Comparison of ENCODE assay signal across 10 cellular contexts in genomic region chr6:25136879-25137278, GRCh38.
DNase-seq lines count a peak whose midpoint lies in the region; ATAC-seq and TF ChIP-seq lines count a peak whose summit lies in the region.
"Had no signal": no experiment of that assay in that cellular context is flagged by ENCODE, and none has a peak within 500 bp of the region (broad histone marks: within the 10 kb centered on the region; RNA-seq: fewer than 3 reads in every experiment).

No MANE protein-coding gene starts in this region.

- intact Hi-C loops in dorsolateral prefrontal cortex (cut with DNase I), result no loop called here
- intact Hi-C loops in natural killer cell (cut with micrococcal nuclease), result loop anchor here (5.0 kb wide), 1 partner anchor 200 kb away; the partner anchor contains the start of gene RIPOR2

- peaks cover 55 to 57% of the 10 kb centered on the region in 2 donors for H3K4me1 Mint-ChIP-seq in natural killer cell

- TF ChIP-seq CTCF in dorsolateral prefrontal cortex (IDR thresholded peaks at IDR 0.05 in 54 of 56, conservative IDR thresholded peaks at IDR 0.05 in 2 of 56; ENCODE audit: low read depth in 1 of 56, partially characterized antibody in 56 of 56) (no peak), natural killer cell (IDR thresholded peaks at IDR 0.05) (no peak), WERI-Rb-1 (IDR thresholded peaks at IDR 0.05; ENCODE audit: low read depth, low read length) (no peak)

- H3K9me3 ChIP-seq in BLaER1 treated with 17β-estradiol and CSF1 and Interleukin-3, amounts not matched to agents 10 nM and 100 nM (replicated peaks in 1 of 11), result peaks cover 44 to 59% (median 54%) of the 10 kb centered on the region in 11 experiments
- H3K9me3 ChIP-seq in Karpas-422 (ENCODE audit: low read length) (peaks cover 5% of the 10 kb centered on the region; the same call in 1 of the 2 replicates), WERI-Rb-1 (ENCODE audit: severe bottlenecking) (peaks cover 30% of the 10 kb centered on the region)

- peaks cover 3 to 40% (median 17%) of the 10 kb centered on the region in 11 experiments; a peak in 18 of 22 replicates for H3K36me3 ChIP-seq in BLaER1 treated with 17β-estradiol and CSF1 and Interleukin-3, amounts not matched to agents 10 nM and 100 nM
- H3K36me3 ChIP-seq in Karpas-422 (ENCODE audit: insufficient read depth, low read length) (no peaks in the 10 kb centered on the region), WERI-Rb-1 (no peaks in the 10 kb centered on the region)

- no peak overlapping the region for H2AFZ ChIP-seq in Karpas-422 (ENCODE audit: low read length)

- peak overlapping the region in 7 of 11 experiments; percentile 80 to 87 (median 84); a peak in 9 of 22 replicates for H3K27ac ChIP-seq in BLaER1 treated with 17β-estradiol and CSF1 and Interleukin-3, amounts not matched to agents 10 nM and 100 nM
- H3K27ac ChIP-seq in dorsolateral prefrontal cortex (peak overlapping the region in 33 of 59 donors; percentile 1 to 87 (median 38)), Karpas-422 (ENCODE audit: low read length) (no peak overlapping the region), WERI-Rb-1 (no peak overlapping the region)

- no peaks in the 10 kb centered on the region for H4K20me1 ChIP-seq in BLaER1 treated with 17β-estradiol and CSF1 and Interleukin-3, amounts not matched to agents 10 nM and 100 nM
- no peaks in the 10 kb centered on the region for H4K20me1 ChIP-seq in Karpas-422 (ENCODE audit: insufficient read depth, low read depth, low read length)

- no peaks in the 10 kb centered on the region for H3K9me2 ChIP-seq in Karpas-422 (replicated peaks; ENCODE audit: insufficient read depth, low read length)

- H3K79me2 ChIP-seq in Karpas-422 (ENCODE audit: low read length), result no peaks in the 10 kb centered on the region

- peak overlapping the region; percentile 94 for H3K27ac Mint-ChIP-seq in natural killer cell

- no peaks in the 10 kb centered on the region for H3K27me3 ChIP-seq in BLaER1 treated with 17β-estradiol and CSF1 and Interleukin-3, amounts not matched to agents 10 nM and 100 nM
- no peaks in the 10 kb centered on the region for H3K27me3 ChIP-seq in dorsolateral prefrontal cortex
- H3K27me3 ChIP-seq in Karpas-422 (ENCODE audit: low read length), result no peaks in the 10 kb centered on the region
- H3K27me3 ChIP-seq in WERI-Rb-1 (ENCODE audit: insufficient read depth, low read depth, severe bottlenecking), result no peaks in the 10 kb centered on the region

- peak; percentile 85 for DNase-seq in OCI-M1 (lab: John Stamatoyannopoulos, UW)
- DNase-seq in dorsolateral prefrontal cortex, result no peak
- no peak for DNase-seq in natural killer cell
- DNase-seq in NAMALWA (ENCODE audit: low spot score), result no peak
- DNase-seq in Karpas-422, result no peak
- no peak for DNase-seq in WERI-Rb-1
- DNase-seq: effector CD4-positive, alpha-beta T cell; GF-D8 had no signal

- H3K4me3 ChIP-seq in BLaER1 treated with 17β-estradiol and CSF1 and Interleukin-3, amounts not matched to agents 10 nM and 100 nM, result peak overlapping the region in 8 of 10 experiments; percentile 34 to 67 (median 60); a peak in 12 of 20 replicates
- peak overlapping the region in 36 of 59 donors; percentile 2 to 72 (median 22) for H3K4me3 ChIP-seq in dorsolateral prefrontal cortex
- H3K4me3 ChIP-seq in Karpas-422 (ENCODE audit: low read length), result no peak overlapping the region
- no peak overlapping the region for H3K4me3 ChIP-seq in WERI-Rb-1 (ENCODE audit: low read depth, low read length)

- H3K9ac ChIP-seq in BLaER1 treated with 17β-estradiol and CSF1 and Interleukin-3, amounts not matched to agents 10 nM and 100 nM, result peak overlapping the region in 3 of 11 experiments; percentile 73; a peak in 5 of 22 replicates
- H3K9ac ChIP-seq in Karpas-422 (ENCODE audit: low read length), result no peak overlapping the region

- no peaks in the 10 kb centered on the region for H3K27me3 Mint-ChIP-seq in natural killer cell (ENCODE audit: low read depth in 2 of 2)

- H3K4me2 ChIP-seq in BLaER1 treated with 17β-estradiol and CSF1 and Interleukin-3, amounts not matched to agents 10 nM and 100 nM, result peak overlapping the region; percentile 68 to 92 (median 82); a peak in 21 of 22 replicates
- no peak overlapping the region for H3K4me2 ChIP-seq in Karpas-422 (ENCODE audit: low read depth, low read length, poor library complexity, severe bottlenecking)

- H3K4me1 ChIP-seq in BLaER1 treated with 17β-estradiol and CSF1 and Interleukin-3, amounts not matched to agents 10 nM and 100 nM, result peaks cover 16 to 28% (median 20%) of the 10 kb centered on the region in 10 experiments
- H3K4me1 ChIP-seq in Karpas-422 (ENCODE audit: low read length), result peaks cover 20% of the 10 kb centered on the region

- H3K4me3 Mint-ChIP-seq in natural killer cell, result peak overlapping the region; percentile 91

- H3K9me3 Mint-ChIP-seq in natural killer cell, result no peaks in the 10 kb centered on the region

- no peaks in the 10 kb centered on the region for H3K36me3 Mint-ChIP-seq in natural killer cell

- no peak for ATAC-seq in natural killer cell
- no peak for ATAC-seq in HG03039 (IDR thresholded peaks at IDR 0.05; ENCODE audit: unreplicated experiment)

Comparison
In these comparisons a context has a peak if more than half of its experiments do, and no peak if none do; other contexts are left out.
1. H3K27ac ChIP-seq: peak in BLaER1 treated with 17β-estradiol and CSF1 and Interleukin-3, amounts not matched to agents 10 nM and 100 nM (7 of 11) and dorsolateral prefrontal cortex (33 of 59); none in Karpas-422 (single experiment) and WERI-Rb-1 (single experiment).
2. H3K4me3 ChIP-seq: peak in BLaER1 treated with 17β-estradiol and CSF1 and Interleukin-3, amounts not matched to agents 10 nM and 100 nM (8 of 10) and dorsolateral prefrontal cortex (36 of 59); none in Karpas-422 (single experiment) and WERI-Rb-1 (single experiment).